In the genomic region with DNA sequence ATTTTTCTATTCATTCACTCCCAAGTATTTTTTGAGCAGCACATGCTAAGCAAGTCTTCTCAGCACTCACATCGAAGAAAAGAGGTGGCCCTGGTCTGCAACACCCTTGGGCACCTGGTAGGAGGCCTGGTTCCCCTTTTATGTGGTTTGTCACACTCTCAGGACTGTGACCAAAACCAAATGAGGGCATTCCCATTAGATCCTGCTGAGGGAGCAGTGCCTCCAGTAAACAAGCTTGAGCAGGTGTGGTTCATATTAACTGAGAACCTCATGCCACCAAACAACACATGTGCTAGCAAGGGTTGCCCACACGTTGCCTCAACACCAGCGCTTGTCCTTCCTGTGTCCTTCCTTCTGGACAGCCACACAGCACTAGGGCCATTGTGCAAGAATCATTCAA, we compare ENCODE assay signal across 9 cellular contexts.
A peak's percentile ranks its signal among the peaks of the same experiment; 100 is the strongest.
DNase-seq lines count a peak whose midpoint lies in the region; ATAC-seq and TF ChIP-seq lines count a peak whose summit lies in the region.
"Had no signal": no experiment of that assay in that cellular context is flagged by ENCODE, and none has a peak within 500 bp of the region (broad histone marks: within the 10 kb centered on the region; RNA-seq: fewer than 3 reads in every experiment).

No MANE protein-coding gene starts in this region.

- ATAC-seq in GM19397 (IDR thresholded peaks at IDR 0.05; ENCODE audit: unreplicated experiment): peak; percentile 73
- peak; percentile 82 for ATAC-seq in HG03159 (IDR thresholded peaks at IDR 0.05; ENCODE audit: unreplicated experiment)

- H3K4me3 ChIP-seq in GM06990 (replicated peaks; ENCODE audit: low read depth, low read length): no peak overlapping the region

- peak; percentile 62 for DNase-seq in GM06990 (ENCODE audit: extremely low read depth, insufficient read length)
- DNase-seq in SW480 (ENCODE audit: low spot score): peak; percentile 91
- DNase-seq in activated CD4-positive, alpha-beta T cell treated with anti-CD3 and anti-CD28 coated beads for 48 hours: no peak
- DNase-seq in HUDEP-2 (lab: John Stamatoyannopoulos, UW; ENCODE audit: unreplicated experiment in 76 of 76): no peak
- DNase-seq in NCI-H446 (lab: John Stamatoyannopoulos, UW): no peak
- DNase-seq in activated CD4-positive, CD25-positive, alpha-beta regulatory T cell (lab: John Stamatoyannopoulos, UW): no peak
- DNase-seq: right cardiac atrium had no signal

- no peaks in the 10 kb centered on the region for H3K27me3 ChIP-seq in GM06990 (replicated peaks; ENCODE audit: control insufficient read depth, insufficient read depth, low read length)

- no peak for TF ChIP-seq CTCF in GM06990 (IDR thresholded peaks at IDR 0.05; ENCODE audit: insufficient read depth, low read length, poor library complexity, severe bottlenecking)

- no peaks in the 10 kb centered on the region for H3K36me3 ChIP-seq in GM06990 (ENCODE audit: control insufficient read depth, insufficient read depth, low read length)

Comparison
In these comparisons a context has a peak if more than half of its experiments do, and no peak if none do; other contexts are left out.
1. DNase-seq: peak in GM06990 (single experiment) and SW480 (single experiment); none in activated CD4-positive, alpha-beta T cell treated with anti-CD3 and anti-CD28 coated beads for 48 hours (single experiment), HUDEP-2 (0 of 76), NCI-H446 (0 of 2) and activated CD4-positive, CD25-positive, alpha-beta regulatory T cell (0 of 4).